In the genomic region with DNA sequence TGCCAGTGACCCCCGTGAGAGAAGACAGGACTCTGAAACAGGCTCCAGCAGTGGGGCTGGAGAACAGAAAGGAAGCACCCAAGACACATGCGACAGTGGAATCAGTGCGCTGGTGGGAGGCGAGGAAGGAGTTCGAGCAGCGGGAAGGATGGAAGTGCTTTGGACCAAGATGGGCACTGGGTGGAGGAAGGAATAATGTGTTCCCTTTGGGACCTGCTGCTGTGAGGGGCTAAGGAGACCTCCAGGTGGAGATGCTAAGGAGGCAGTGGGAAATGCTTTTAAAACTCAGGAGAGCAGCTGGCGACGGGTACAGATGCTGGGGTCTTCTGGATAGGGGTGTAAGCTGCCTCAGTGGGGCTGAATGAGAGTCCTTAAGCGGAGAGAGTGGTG, we compare ENCODE assay signal across 13 cellular contexts.
A peak's percentile ranks its signal among the peaks of the same experiment; 100 is the strongest.
DNase-seq lines count a peak whose midpoint lies in the region; ATAC-seq and TF ChIP-seq lines count a peak whose summit lies in the region.
"Had no signal": no experiment of that assay in that cellular context is flagged by ENCODE, and none has a peak within 500 bp of the region (broad histone marks: within the 10 kb centered on the region; RNA-seq: fewer than 3 reads in every experiment).

No MANE protein-coding gene starts in this region.

- H3K4me1 Mint-ChIP-seq in CD8-positive, alpha-beta memory T cell = peaks cover 24 to 62% (median 54%) of the 10 kb centered on the region in 3 donors
- H3K4me1 Mint-ChIP-seq in glutamatergic neuron (ENCODE audit: low read depth, unreplicated experiment) = peaks cover 67% of the 10 kb centered on the region

- peak overlapping the region in 3 of 7 donors; percentile 1 to 51 (median 47) for H3K4me3 Mint-ChIP-seq in CD8-positive, alpha-beta memory T cell
- H3K4me3 Mint-ChIP-seq in glutamatergic neuron (ENCODE audit: unreplicated experiment) = peak overlapping the region; percentile 76
- H3K4me3 Mint-ChIP-seq: activated T-helper 1 cell treated with anti-CD3 and anti-CD28 coated beads, Interleukin-12 subunit alpha, Interleukin-12 subunit beta, Interleukin-2, Interleukin-4 antibody, amounts not matched to agents 30 ng/mL and 10 ng/mL and 1 ng/mL, durations not matched to agents 14 hours and 24 hours and 36 hours had no signal

- H3K9me3 Mint-ChIP-seq in CD8-positive, alpha-beta memory T cell = no peaks in the 10 kb centered on the region
- H3K9me3 Mint-ChIP-seq in glutamatergic neuron (ENCODE audit: unreplicated experiment) = peaks cover 8% of the 10 kb centered on the region
- H3K9me3 Mint-ChIP-seq: activated T-helper 1 cell treated with anti-CD3 and anti-CD28 coated beads, Interleukin-12 subunit alpha, Interleukin-12 subunit beta, Interleukin-2, Interleukin-4 antibody, amounts not matched to agents 30 ng/mL and 10 ng/mL and 1 ng/mL, durations not matched to agents 14 hours and 24 hours and 36 hours had no signal

- intact Hi-C loops in gastrocnemius medialis (cut with DNase I; ENCODE audit: low total_unique reads) = loop anchor here (2.0 kb wide), 1 partner anchor 71 kb away; no protein-coding TSS in a partner anchor
- intact Hi-C loops in colonic mucosa (cut with DNase I) = loop anchor here (10.0 kb wide), 1 partner anchor 125 kb away; a partner anchor contains a TSS

- H3K27me3 Mint-ChIP-seq in CD8-positive, alpha-beta memory T cell = peaks cover 0 to 7% of the 10 kb centered on the region in 2 donors
- H3K27me3 Mint-ChIP-seq in glutamatergic neuron (ENCODE audit: unreplicated experiment) = peaks cover 16% of the 10 kb centered on the region

- POLR2A ChIA-PET in CD8-positive, alpha-beta memory T cell (lab: Charles Lee) = no interaction called here
- POLR2A ChIA-PET in RWPE1 (lab: Yijun Ruan, JAX; ENCODE audit: low non-redundant PET) = no interaction called here

- no peaks in the 10 kb centered on the region for H3K9me3 ChIP-seq in CD8-positive, alpha-beta memory T cell (ENCODE audit: low read length)
- H3K9me3 ChIP-seq in gastrocnemius medialis (no peaks in the 10 kb centered on the region), colonic mucosa (no peaks in the 10 kb centered on the region)
- H3K9me3 ChIP-seq: left lung, suprapubic skin had no signal

- no peaks in the 10 kb centered on the region for H3K27me3 ChIP-seq in CD8-positive, alpha-beta memory T cell (ENCODE audit: insufficient read depth, low read length, poor library complexity, severe bottlenecking)
- H3K27me3 ChIP-seq in gastrocnemius medialis (no peaks in the 10 kb centered on the region), colonic mucosa (no peaks in the 10 kb centered on the region)
- H3K27me3 ChIP-seq: left lung, suprapubic skin had no signal

- peak overlapping the region in 5 of 8 donors; percentile 17 to 84 (median 51) for H3K27ac Mint-ChIP-seq in CD8-positive, alpha-beta memory T cell
- peak overlapping the region; percentile 76 for H3K27ac Mint-ChIP-seq in glutamatergic neuron (ENCODE audit: unreplicated experiment)
- H3K27ac Mint-ChIP-seq: activated T-helper 1 cell treated with anti-CD3 and anti-CD28 coated beads, Interleukin-12 subunit alpha, Interleukin-12 subunit beta, Interleukin-2, Interleukin-4 antibody, amounts not matched to agents 30 ng/mL and 10 ng/mL and 1 ng/mL, durations not matched to agents 14 hours and 24 hours and 36 hours had no signal

- no peaks in the 10 kb centered on the region for H3K36me3 Mint-ChIP-seq in CD8-positive, alpha-beta memory T cell
- peaks cover 4% of the 10 kb centered on the region for H3K36me3 Mint-ChIP-seq in glutamatergic neuron (ENCODE audit: unreplicated experiment)

- H3K27ac ChIP-seq in CD8-positive, alpha-beta memory T cell (ENCODE audit: low read depth, low read length) = no peak overlapping the region
- H3K27ac ChIP-seq in RWPE1 (peak overlapping the region; percentile 89), gastrocnemius medialis (peak overlapping the region; percentile 86 to 96 (median 94)), colonic mucosa (no peak overlapping the region)

- H3K9ac ChIP-seq in colonic mucosa (ENCODE audit: low read depth in 2 of 2, low read length in 2 of 2) = no peak overlapping the region

- TF ChIP-seq CTCF in RWPE1 (conservative IDR thresholded peaks at IDR 0.05; ENCODE audit: low read depth) (no peak), glutamatergic neuron (IDR thresholded peaks at IDR 0.05; ENCODE audit: partially characterized antibody, unreplicated experiment) (no peak), gastrocnemius medialis (IDR thresholded peaks at IDR 0.05 in 4 of 5, conservative IDR thresholded peaks at IDR 0.05 in 1 of 5) (no peak), colonic mucosa (IDR thresholded peaks at IDR 0.05) (no peak)

- DNase-seq in CD8-positive, alpha-beta memory T cell = no peak
- no peak for DNase-seq in RWPE1 (ENCODE audit: low spot score)
- no peak for DNase-seq in glutamatergic neuron
- no peak for DNase-seq in gastrocnemius medialis
- no peak for DNase-seq in globus pallidus (ENCODE audit: low spot score)
- no peak for DNase-seq in colonic mucosa
- no peak for DNase-seq in NCI-H1105 (lab: John Stamatoyannopoulos, UW)
- DNase-seq: hippocampal formation, left lung, NCI-H774 had no signal

- H3K4me1 ChIP-seq in CD8-positive, alpha-beta memory T cell (ENCODE audit: insufficient read depth, low read length) = peaks cover 33% of the 10 kb centered on the region
- H3K4me1 ChIP-seq in gastrocnemius medialis (peaks cover 92 to 97% of the 10 kb centered on the region in 2 donors), colonic mucosa (peaks cover 9% of the 10 kb centered on the region)

- no peak overlapping the region for H3K4me3 ChIP-seq in CD8-positive, alpha-beta memory T cell (ENCODE audit: low read length)
- H3K4me3 ChIP-seq in gastrocnemius medialis (no peak overlapping the region), colonic mucosa (no peak overlapping the region)
- H3K4me3 ChIP-seq: left lung, suprapubic skin had no signal

- H3K36me3 ChIP-seq in CD8-positive, alpha-beta memory T cell (ENCODE audit: insufficient read depth, low read length) = no peaks in the 10 kb centered on the region
- H3K36me3 ChIP-seq in gastrocnemius medialis = no peaks in the 10 kb centered on the region
- no peaks in the 10 kb centered on the region for H3K36me3 ChIP-seq in colonic mucosa
- H3K36me3 ChIP-seq: left lung, suprapubic skin had no signal

- ATAC-seq in gastrocnemius medialis (no peak), HG03280 (IDR thresholded peaks at IDR 0.05; ENCODE audit: unreplicated experiment) (no peak)
- ATAC-seq: left lung had no signal

- in situ Hi-C loops in gastrocnemius medialis (cut with MboI; ENCODE audit: low sequenced_read_pairs in 4 of 4) = loop anchor here in 2 of 4 donors (10.0 to 25.0 kb wide), 2 partner anchors 75 to 118 kb away; a partner anchor contains a TSS

- TF ChIP-seq POLR2A in gastrocnemius medialis (IDR thresholded peaks at IDR 0.05) = no peak

- CTCF ChIA-PET in CD8-positive, alpha-beta memory T cell (lab: Charles Lee) = interaction anchor here (0.5 kb wide), 1 partner anchor 270 kb away, joined by 3 read pairs; no protein-coding TSS in a partner anchor
- CTCF ChIA-PET in RWPE1 (lab: Yijun Ruan, JAX) = interaction anchor here (0.6 kb wide), 1 partner anchor 175 kb away, joined by 4 read pairs; no protein-coding TSS in a partner anchor

Comparison
In these comparisons a context has a peak if more than half of its experiments do, and no peak if none do; other contexts are left out.
1. H3K27ac ChIP-seq: peak in RWPE1 (single experiment) and gastrocnemius medialis (4 of 4); none in CD8-positive, alpha-beta memory T cell (single experiment) and colonic mucosa (single experiment).